In genomic region chr2:106189764-106190468, GRCh38 we compare ENCODE assay signal across 13 cellular contexts. TPM values are rescaled to one million over a fixed set of nuclear protein-coding genes. Genes with fewer than 3 reads are reported as not detected.
DNase-seq lines count a peak whose midpoint lies in the region; ATAC-seq and TF ChIP-seq lines count a peak whose summit lies in the region.
"Had no signal": no experiment of that assay in that cellular context is flagged by ENCODE, and none has a peak within 500 bp of the region (broad histone marks: within the 10 kb centered on the region; RNA-seq: fewer than 3 reads in every experiment).

No MANE protein-coding gene starts in this region.

- no peak overlapping the region for H3K4me3 ChIP-seq in stomach

- H3K27ac ChIP-seq in stomach, result peak overlapping the region in 3 of 5 donors; percentile 23 to 56 (median 54)
- H3K27ac ChIP-seq: C4-2B, VCaP had no signal

- H3K4me1 ChIP-seq in stomach, result peaks cover 7 to 55% (median 30%) of the 10 kb centered on the region in 4 donors

- no peaks in the 10 kb centered on the region for H3K27me3 ChIP-seq in stomach

- peaks cover 10% of the 10 kb centered on the region for H3K36me3 Mint-ChIP-seq in activated naive CD4-positive, alpha-beta T cell treated with anti-CD3 and anti-CD28 coated beads, Interleukin-2, amount 50 U/mL, for 24 hours

- no peak for TF ChIP-seq EP300 in stomach (IDR thresholded peaks at IDR 0.05)

- intact Hi-C loops in stomach (cut with DNase I; ENCODE audit: low total_unique reads), result loop anchor here (10.0 kb wide), 1 partner anchor 75 kb away; no protein-coding TSS in a partner anchor

- H3K9me3 ChIP-seq in stomach, result no peaks in the 10 kb centered on the region

- H3K36me3 ChIP-seq in stomach, result no peaks in the 10 kb centered on the region

- DNase-seq in activated naive CD4-positive, alpha-beta T cell treated with Interleukin-2 at 50 U/mL for 16 hours, result no peak
- DNase-seq in SW480 (ENCODE audit: low spot score), result peak; percentile 41
- DNase-seq in stomach, result no peak
- DNase-seq in activated gamma-delta T cell treated with Interleukin-2 at 50 U/mL for 16 hours, result no peak
- DNase-seq in superior temporal gyrus (ENCODE audit: extremely low spot score), result no peak
- DNase-seq: foreskin melanocyte, NCI-H1436, retina had no signal

- TF ChIP-seq CTCF in stomach (IDR thresholded peaks at IDR 0.05), result no peak

- H3K9me3 Mint-ChIP-seq in activated naive CD4-positive, alpha-beta T cell treated with anti-CD3 and anti-CD28 coated beads, Interleukin-2, amount 50 U/mL, for 24 hours, result no peaks in the 10 kb centered on the region

- peak overlapping the region; percentile 12 for H3K4me3 Mint-ChIP-seq in activated naive CD4-positive, alpha-beta T cell treated with anti-CD3 and anti-CD28 coated beads, Interleukin-2, amount 50 U/mL, for 24 hours

- ATAC-seq in esophagus mucosa, result peak; percentile 22
- no peak for ATAC-seq in GM18867 (IDR thresholded peaks at IDR 0.05; ENCODE audit: unreplicated experiment)

- peaks cover 77% of the 10 kb centered on the region for H3K4me1 Mint-ChIP-seq in activated naive CD4-positive, alpha-beta T cell treated with anti-CD3 and anti-CD28 coated beads, Interleukin-2, amount 50 U/mL, for 24 hours

- no peaks in the 10 kb centered on the region for H3K27me3 Mint-ChIP-seq in activated naive CD4-positive, alpha-beta T cell treated with anti-CD3 and anti-CD28 coated beads, Interleukin-2, amount 50 U/mL, for 24 hours

- TF ChIP-seq POLR2A in stomach (IDR thresholded peaks at IDR 0.05), result no peak

- peak overlapping the region; percentile 37 for H3K27ac Mint-ChIP-seq in activated naive CD4-positive, alpha-beta T cell treated with anti-CD3 and anti-CD28 coated beads, Interleukin-2, amount 50 U/mL, for 24 hours

- WGBS in stomach, 5 donors, result 66 to 78% (median 75%) methylated on average over 5 of the region's 5 CpGs

RNA-seq across cellular contexts. Expression of gene UXS1, which starts 4.2 kb away (rescaled TPM):
- total RNA-seq in esophagus mucosa, result 18.2 TPM
- total RNA-seq in stomach, result 100 to 1,000 TPM in 1 of 5 donors, 10 to 100 TPM in 3, 1 to 10 TPM in 1; 7.0 to 111 (median 30.5) TPM
- 10 to 100 TPM; 12.3 to 15.4 (median 13.3) TPM for polyA plus RNA-seq in stomach
